In genomic region chr5:169101966-169102365, GRCh38 we compare ENCODE assay signal across 7 cellular contexts.
"Had no signal": no experiment of that assay in that cellular context is flagged by ENCODE, and none has a peak within 500 bp of the region (broad histone marks: within the 10 kb centered on the region; RNA-seq: fewer than 3 reads in every experiment).

No MANE protein-coding gene starts in this region.

- H3K4me3 ChIP-seq: GM12878 had no signal

- DNase-seq: GDM1, GF-D8 had no signal

- ATAC-seq: GM12878 had no signal

- FAIRE-seq: G401.6, GM12878, GM12891, GM12892, GM18507 had no signal
